10 cellular contexts compared by ENCODE assay signal in genomic region chr13:36343766-36344165, GRCh38. TPM values are rescaled to one million over a fixed set of nuclear protein-coding genes. Genes with fewer than 3 reads are reported as not detected.
DNase-seq lines count a peak whose midpoint lies in the region; ATAC-seq and TF ChIP-seq lines count a peak whose summit lies in the region.
"Had no signal": no experiment of that assay in that cellular context is flagged by ENCODE, and none has a peak within 500 bp of the region (broad histone marks: within the 10 kb centered on the region; RNA-seq: fewer than 3 reads in every experiment).

No MANE protein-coding gene starts in this region.

- no peaks in the 10 kb centered on the region for H3K79me2 ChIP-seq in Karpas-422 (ENCODE audit: low read length)

- H3K27ac ChIP-seq in transverse colon, result peak overlapping the region in 3 of 4 donors; percentile 94 to 98 (median 96)
- no peak overlapping the region for H3K27ac ChIP-seq in Karpas-422 (ENCODE audit: low read length)

- H3K9ac ChIP-seq in adipocyte (ENCODE audit: low read length) (peak overlapping the region; percentile 99), Karpas-422 (ENCODE audit: low read length) (no peak overlapping the region)

- TF ChIP-seq CTCF in transverse colon (IDR thresholded peaks at IDR 0.05), result no peak

- H3K4me1 ChIP-seq in adipocyte (ENCODE audit: control insufficient read depth, insufficient read depth, low read length), result peaks cover 48% of the 10 kb centered on the region
- H3K4me1 ChIP-seq in transverse colon, result peaks cover 0 to 24% (median 4%) of the 10 kb centered on the region in 4 donors
- peaks cover 7% of the 10 kb centered on the region for H3K4me1 ChIP-seq in Karpas-422 (ENCODE audit: low read length)

- H3K27me3 Mint-ChIP-seq in activated T-cell treated with anti-CD3 and anti-CD28 coated beads, Interleukin-2, amount 50 U/mL, for 4 hours (ENCODE audit: low read depth), result no peaks in the 10 kb centered on the region
- H3K27me3 Mint-ChIP-seq in memory B cell, result peaks cover 7% of the 10 kb centered on the region

- H3K27ac Mint-ChIP-seq in memory B cell, result no peak overlapping the region

- no peaks in the 10 kb centered on the region for H4K20me1 ChIP-seq in Karpas-422 (ENCODE audit: insufficient read depth, low read depth, low read length)

- H3K36me3 ChIP-seq in adipocyte (ENCODE audit: control insufficient read depth, insufficient read depth, low read length, severe bottlenecking) (no peaks in the 10 kb centered on the region), transverse colon (no peaks in the 10 kb centered on the region), Karpas-422 (ENCODE audit: insufficient read depth, low read length) (no peaks in the 10 kb centered on the region)

- H3K4me1 Mint-ChIP-seq in activated T-cell treated with anti-CD3 and anti-CD28 coated beads, Interleukin-2, amount 50 U/mL, for 4 hours (ENCODE audit: low read depth), result peaks cover 43% of the 10 kb centered on the region
- peaks cover 7% of the 10 kb centered on the region for H3K4me1 Mint-ChIP-seq in memory B cell

- no peak for ATAC-seq in activated T-cell treated with anti-CD3 and anti-CD28 coated beads, Interleukin-2, amount 50 U/mL, for 4 hours
- ATAC-seq in memory B cell (ENCODE audit: low read depth) (no peak), GM18868 (IDR thresholded peaks at IDR 0.05; ENCODE audit: unreplicated experiment) (no peak)

- H3K27me3 ChIP-seq in adipocyte (replicated peaks; ENCODE audit: control insufficient read depth, insufficient read depth, low read length) (no peaks in the 10 kb centered on the region), transverse colon (peaks cover 17% of the 10 kb centered on the region), Karpas-422 (ENCODE audit: low read length) (no peaks in the 10 kb centered on the region)

- no peaks in the 10 kb centered on the region for H3K9me3 Mint-ChIP-seq in activated T-cell treated with anti-CD3 and anti-CD28 coated beads, Interleukin-2, amount 50 U/mL, for 4 hours
- H3K9me3 Mint-ChIP-seq in memory B cell, result no peaks in the 10 kb centered on the region

- DNase-seq in activated T-cell treated with anti-CD3 and anti-CD28 coated beads, Interleukin-2, amount 50 U/mL, for 4 hours, result no peak
- DNase-seq in activated T-cell treated with anti-CD3 and anti-CD28 coated beads for 4 hours (no peak), adipocyte (ENCODE audit: low read depth) (no peak), memory B cell (ENCODE audit: low spot score in 2 of 2) (no peak), transverse colon (no peak), Karpas-422 (no peak), NCI-H446 (lab: John Stamatoyannopoulos, UW) (no peak)
- DNase-seq: NCI-H1417 treated with DMSO at 0.1 percent for 48 hours, posterior cingulate gyrus had no signal

- intact Hi-C loops in transverse colon (cut with DNase I; ENCODE audit: low total_unique reads), result loop anchor here (10.0 kb wide), 1 partner anchor 59 kb away; no protein-coding TSS in a partner anchor

- no peaks in the 10 kb centered on the region for H3K9me2 ChIP-seq in Karpas-422 (replicated peaks; ENCODE audit: insufficient read depth, low read length)

- H2AFZ ChIP-seq in Karpas-422 (ENCODE audit: low read length), result no peak overlapping the region

- no peak for TF ChIP-seq EP300 in transverse colon (IDR thresholded peaks at IDR 0.05; ENCODE audit: low read depth)

- H3K4me2 ChIP-seq in Karpas-422 (ENCODE audit: low read depth, low read length, poor library complexity, severe bottlenecking), result no peak overlapping the region

- peak overlapping the region; percentile 98 for H3K4me3 ChIP-seq in adipocyte (ENCODE audit: low read length)
- no peak overlapping the region for H3K4me3 ChIP-seq in transverse colon
- no peak overlapping the region for H3K4me3 ChIP-seq in Karpas-422 (ENCODE audit: low read length)

- 93% methylated on average over 3 of the region's 3 CpGs; no CpG with 5 or more reads in 1 of the 2 donors for WGBS in transverse colon (ENCODE audit: low coverage in 1 of 2), 2 donors

- H3K9me3 ChIP-seq in adipocyte (ENCODE audit: control insufficient read depth, low read length) (no peaks in the 10 kb centered on the region), transverse colon (no peaks in the 10 kb centered on the region), Karpas-422 (ENCODE audit: low read length) (no peaks in the 10 kb centered on the region)

- TF ChIP-seq POLR2A in transverse colon (IDR thresholded peaks at IDR 0.05), result no peak

- in situ Hi-C loops in transverse colon (cut with MboI; ENCODE audit: low pct_ligation_motif_present in 1 of 4, low pct_unique_long_range_greater_than_20kb in 1 of 4, low sequenced_read_pairs in 3 of 4), result no loop called here

- H3K4me3 Mint-ChIP-seq in activated T-cell treated with anti-CD3 and anti-CD28 coated beads, Interleukin-2, amount 50 U/mL, for 4 hours, result peak overlapping the region; percentile 87
- peak overlapping the region; percentile 16 for H3K4me3 Mint-ChIP-seq in memory B cell

- peaks cover 3% of the 10 kb centered on the region for H3K36me3 Mint-ChIP-seq in activated T-cell treated with anti-CD3 and anti-CD28 coated beads, Interleukin-2, amount 50 U/mL, for 4 hours (ENCODE audit: insufficient read depth)
- H3K36me3 Mint-ChIP-seq in memory B cell, result no peaks in the 10 kb centered on the region

RNA-seq across cellular contexts. Expression of gene SPART, which starts 2.4 kb away (rescaled TPM):
- 10 to 100 TPM; 28.5 to 32.8 (median 30.6) TPM for total RNA-seq in activated T-cell treated with anti-CD3 and anti-CD28 coated beads, Interleukin-2, amount 50 U/mL, for 4 hours
- 10 to 100 TPM; 14.1 to 27.6 (median 18.2) TPM for total RNA-seq in transverse colon
- not detected in 2 replicates for total RNA-seq in Karpas-422 (2014; rRNA removed; shearing (Covaris generic); ENCODE audit: low replicate concordance)

RNA-seq across cellular contexts. Expression of gene CCDC169, which starts 46.2 kb away (rescaled TPM):
- total RNA-seq in activated T-cell treated with anti-CD3 and anti-CD28 coated beads, Interleukin-2, amount 50 U/mL, for 4 hours, result under 1 TPM in 1 of 3 donors, not detected in 2; 0.76 TPM
- under 1 TPM in 2 of 4 donors, not detected in 2; 0.48 to 0.55 TPM for total RNA-seq in transverse colon
- not detected in 2 replicates for total RNA-seq in Karpas-422 (2014; rRNA removed; shearing (Covaris generic); ENCODE audit: low replicate concordance)

Comparison
In these comparisons a context has a peak if more than half of its experiments do, and no peak if none do; other contexts are left out.
1. RNA of gene SPART, which starts 2.4 kb away (total RNA-seq): 28.5 to 32.8 TPM in activated T-cell treated with anti-CD3 and anti-CD28 coated beads, Interleukin-2, amount 50 U/mL, for 4 hours and 14.1 to 27.6 TPM in transverse colon; not detected in Karpas-422; every median in the first group is over 10 times any median in the second.